1 cellular context compared by ENCODE assay signal in genomic region chr17:76141212-76142043, GRCh38.
TF ChIP-seq lines count a peak whose summit lies in the region.

TSS of gene FOXJ1 (minus strand) at chr17:76141245. CDS start at chr17:76140395, 850 bp downstream.

TF ChIP-seq in HepG2, 621 proteins besides CTCF, POLR2A, EP300 and RAD21 (continued from another document and continues in another):
- TF ChIP-seq XRCC5 (optimal IDR thresholded peaks at IDR 0.05; ENCODE audit: low read length): peak; percentile 75
- TF ChIP-seq ZNF580 (CRISPR knock-in tag; IDR thresholded peaks at IDR 0.05; ENCODE audit: borderline replicate concordance, low read depth): 0 out of 2 replicates have a peak, but pooled peaks have one; percentile 42
- TF ChIP-seq ZBTB25 (CRISPR knock-in tag; IDR thresholded peaks at IDR 0.05): 0 out of 2 replicates have a peak, but pooled peaks have one; percentile 48
- peak; percentile 24 for TF ChIP-seq TEAD3 (CRISPR knock-in tag; optimal IDR thresholded peaks at IDR 0.05; ENCODE audit: borderline replicate concordance)
- peak; percentile 65; the same call in 1 of the 2 replicates for TF ChIP-seq ATF7-NPFF (CRISPR knock-in tag; IDR thresholded peaks at IDR 0.05; ENCODE audit: low read depth)
- TF ChIP-seq NRL (CRISPR knock-in tag; IDR thresholded peaks at IDR 0.05; ENCODE audit: borderline replicate concordance): peak; percentile 88
- peak; percentile 66 for TF ChIP-seq JARID2 (CRISPR knock-in tag; IDR thresholded peaks at IDR 0.05; ENCODE audit: insufficient replicate concordance)
- TF ChIP-seq ZNF562 (CRISPR knock-in tag; IDR thresholded peaks at IDR 0.05; ENCODE audit: borderline replicate concordance): no peak
- TF ChIP-seq SP5 (CRISPR knock-in tag; IDR thresholded peaks at IDR 0.05; ENCODE audit: borderline replicate concordance, low read depth): peak; percentile 99
- TF ChIP-seq ZEB1 (IDR thresholded peaks at IDR 0.05; ENCODE audit: insufficient replicate concordance, low read depth): no peak
- peak; percentile 59 for TF ChIP-seq YY1 (IDR thresholded peaks at IDR 0.05; ENCODE audit: insufficient read depth, insufficient replicate concordance, low read depth, low read length)
- 0 out of 2 replicates have a peak, but pooled peaks have one; percentile 51 for TF ChIP-seq YEATS2 (CRISPR knock-in tag; IDR thresholded peaks at IDR 0.05; ENCODE audit: borderline replicate concordance)
- TF ChIP-seq ETV5 (CRISPR knock-in tag; IDR thresholded peaks at IDR 0.05; ENCODE audit: borderline replicate concordance): 0 out of 2 replicates have a peak, but pooled peaks have one; percentile 9
- 0 out of 2 replicates have a peak, but pooled peaks have one; percentile 50 for TF ChIP-seq ZNF550 (CRISPR knock-in tag; IDR thresholded peaks at IDR 0.05; ENCODE audit: borderline replicate concordance)
- TF ChIP-seq PRDM10 (CRISPR knock-in tag; IDR thresholded peaks at IDR 0.05; ENCODE audit: low read depth): 0 out of 2 replicates have a peak, but pooled peaks have one; percentile 42
- TF ChIP-seq DNMT3B (CRISPR knock-in tag; conservative IDR thresholded peaks at IDR 0.05): 0 out of 2 replicates have a peak, but pooled peaks have one; percentile 30
- TF ChIP-seq HNRNPK (IDR thresholded peaks at IDR 0.05; ENCODE audit: low read depth, low read length, poor library complexity, severe bottlenecking): peak; percentile 54
- TF ChIP-seq ZNF121 (CRISPR knock-in tag; IDR thresholded peaks at IDR 0.05): peak; percentile 26; the same call in 1 of the 2 replicates
- 0 out of 2 replicates have a peak, but pooled peaks have one; percentile 15 for TF ChIP-seq SNAPC4 (CRISPR knock-in tag; IDR thresholded peaks at IDR 0.05)
- TF ChIP-seq RARA (CRISPR knock-in tag; IDR thresholded peaks at IDR 0.05): 0 out of 2 replicates have a peak, but pooled peaks have one; percentile 8
- no peak for TF ChIP-seq ZNF383 (CRISPR knock-in tag; IDR thresholded peaks at IDR 0.05; ENCODE audit: borderline replicate concordance)
- TF ChIP-seq HNF4G (IDR thresholded peaks at IDR 0.05; ENCODE audit: borderline replicate concordance, low read depth, low read length): peak; percentile 41; the same call in 1 of the 2 replicates
- no peak for TF ChIP-seq HNF4G (CRISPR knock-in tag; IDR thresholded peaks at IDR 0.05; ENCODE audit: borderline replicate concordance, low read depth)
- TF ChIP-seq ZNF552 (CRISPR knock-in tag; IDR thresholded peaks at IDR 0.05; ENCODE audit: borderline replicate concordance): no peak; the same call in 1 of the 2 replicates
- 0 out of 2 replicates have a peak, but pooled peaks have one; percentile 48 for TF ChIP-seq ZNF512 (CRISPR knock-in tag; IDR thresholded peaks at IDR 0.05)
- TF ChIP-seq KLF16 (CRISPR knock-in tag; IDR thresholded peaks at IDR 0.05): 0 out of 4 replicates have a peak, but pooled peaks of 1 of the 2 experiments have one; percentile 42
- no peak for TF ChIP-seq ZFAT (CRISPR knock-in tag; conservative IDR thresholded peaks at IDR 0.05)
- no peak for TF ChIP-seq ZSCAN31 (CRISPR knock-in tag; IDR thresholded peaks at IDR 0.05; ENCODE audit: low read depth)
- peak; percentile 35; the same call in 1 of the 2 replicates for TF ChIP-seq PHF8 (CRISPR knock-in tag; IDR thresholded peaks at IDR 0.05)
- TF ChIP-seq TBX2 (CRISPR knock-in tag; IDR thresholded peaks at IDR 0.05; ENCODE audit: borderline replicate concordance): peak; percentile 65; the same call in 1 of the 2 replicates
- TF ChIP-seq HNRNPLL (IDR thresholded peaks at IDR 0.05; ENCODE audit: low read depth, low read length, poor library complexity, severe bottlenecking): peak; percentile 48
- 0 out of 2 replicates have a peak, but pooled peaks have one; percentile 25 for TF ChIP-seq ZNF335 (CRISPR knock-in tag; IDR thresholded peaks at IDR 0.05)
- TF ChIP-seq ZBTB37 (CRISPR knock-in tag; IDR thresholded peaks at IDR 0.05): no peak
- peak; percentile 81 for TF ChIP-seq SKI (IDR thresholded peaks at IDR 0.05; ENCODE audit: partially characterized antibody)
- no peak for TF ChIP-seq ZNF747 (CRISPR knock-in tag; IDR thresholded peaks at IDR 0.05; ENCODE audit: borderline replicate concordance)
- peak; percentile 46; the same call in 1 of the 2 replicates for TF ChIP-seq IKZF5 (CRISPR knock-in tag; IDR thresholded peaks at IDR 0.05)
- TF ChIP-seq ZSCAN30 (CRISPR knock-in tag; IDR thresholded peaks at IDR 0.05): 0 out of 2 replicates have a peak, but pooled peaks have one; percentile 36
- peak; percentile 82; the same call in 1 of the 2 replicates for TF ChIP-seq AKAP8 (CRISPR knock-in tag; IDR thresholded peaks at IDR 0.05)
- TF ChIP-seq DZIP1 (CRISPR knock-in tag; IDR thresholded peaks at IDR 0.05): 0 out of 2 replicates have a peak, but pooled peaks have one; percentile 17
- no peak for TF ChIP-seq PPARG (CRISPR knock-in tag; conservative IDR thresholded peaks at IDR 0.05)
- TF ChIP-seq ZNF224 (CRISPR knock-in tag; IDR thresholded peaks at IDR 0.05): 0 out of 2 replicates have a peak, but pooled peaks have one; percentile 62
- TF ChIP-seq TBL1XR1 (IDR thresholded peaks at IDR 0.05; ENCODE audit: borderline replicate concordance, low read length, partially characterized antibody): peak; percentile 54
